ENCODE assay signal across 2 cellular contexts in the genomic region with DNA sequence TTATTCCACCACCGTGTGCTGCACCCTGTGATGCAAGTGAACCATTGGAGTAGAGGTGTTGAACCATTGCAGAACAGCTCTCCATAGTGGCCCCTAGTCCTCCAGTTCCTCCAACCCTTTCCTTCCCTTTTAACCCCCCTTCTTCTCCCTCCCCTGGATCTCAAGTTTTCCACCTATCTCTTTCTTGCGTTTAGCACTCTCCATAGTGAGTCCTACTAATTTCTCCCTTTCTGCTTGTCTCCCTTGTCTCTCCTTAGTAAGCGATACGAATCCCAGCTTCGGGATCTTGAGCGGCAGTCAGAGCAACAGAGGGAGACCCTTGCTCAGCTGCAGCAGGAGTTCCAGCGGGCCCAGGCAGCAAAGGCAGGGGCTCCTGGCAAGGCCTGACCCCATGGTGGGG.
TF ChIP-seq lines count a peak whose summit lies in the region.

No MANE protein-coding gene starts in this region.

TF ChIP-seq in SK-N-SH, 30 proteins besides CTCF, POLR2A, EP300 and RAD21 (continued from another document):
- TF ChIP-seq, protein P1, sequence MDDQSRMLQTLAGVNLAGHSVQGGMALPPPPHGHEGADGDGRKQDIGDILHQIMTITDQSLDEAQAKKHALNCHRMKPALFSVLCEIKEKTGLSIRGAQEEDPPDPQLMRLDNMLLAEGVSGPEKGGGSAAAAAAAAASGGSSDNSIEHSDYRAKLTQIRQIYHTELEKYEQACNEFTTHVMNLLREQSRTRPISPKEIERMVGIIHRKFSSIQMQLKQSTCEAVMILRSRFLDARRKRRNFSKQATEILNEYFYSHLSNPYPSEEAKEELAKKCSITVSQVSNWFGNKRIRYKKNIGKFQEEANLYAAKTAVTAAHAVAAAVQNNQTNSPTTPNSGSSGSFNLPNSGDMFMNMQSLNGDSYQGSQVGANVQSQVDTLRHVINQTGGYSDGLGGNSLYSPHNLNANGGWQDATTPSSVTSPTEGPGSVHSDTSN (IDR thresholded peaks at IDR 0.05): no peak
- TF ChIP-seq EZH2phosphoT487 (IDR thresholded peaks at IDR 0.05; ENCODE audit: borderline replicate concordance, low read depth): no peak
- TF ChIP-seq TCF12 (IDR thresholded peaks at IDR 0.05): no peak
- no peak for TF ChIP-seq GABPA (IDR thresholded peaks at IDR 0.05; ENCODE audit: low read depth)
- TF ChIP-seq ELF1 (IDR thresholded peaks at IDR 0.05): no peak
- TF ChIP-seq JUND (IDR thresholded peaks at IDR 0.05): no peak
- TF ChIP-seq TAF1 (IDR thresholded peaks at IDR 0.05; ENCODE audit: borderline replicate concordance, low read depth, low read length): no peak

TF ChIP-seq in SK-N-SH treated with all-trans-retinoic acid at 6 μM for 48 hours, 23 proteins besides CTCF, POLR2A, EP300 and RAD21 (continued from another document):
- TF ChIP-seq, protein P2, sequence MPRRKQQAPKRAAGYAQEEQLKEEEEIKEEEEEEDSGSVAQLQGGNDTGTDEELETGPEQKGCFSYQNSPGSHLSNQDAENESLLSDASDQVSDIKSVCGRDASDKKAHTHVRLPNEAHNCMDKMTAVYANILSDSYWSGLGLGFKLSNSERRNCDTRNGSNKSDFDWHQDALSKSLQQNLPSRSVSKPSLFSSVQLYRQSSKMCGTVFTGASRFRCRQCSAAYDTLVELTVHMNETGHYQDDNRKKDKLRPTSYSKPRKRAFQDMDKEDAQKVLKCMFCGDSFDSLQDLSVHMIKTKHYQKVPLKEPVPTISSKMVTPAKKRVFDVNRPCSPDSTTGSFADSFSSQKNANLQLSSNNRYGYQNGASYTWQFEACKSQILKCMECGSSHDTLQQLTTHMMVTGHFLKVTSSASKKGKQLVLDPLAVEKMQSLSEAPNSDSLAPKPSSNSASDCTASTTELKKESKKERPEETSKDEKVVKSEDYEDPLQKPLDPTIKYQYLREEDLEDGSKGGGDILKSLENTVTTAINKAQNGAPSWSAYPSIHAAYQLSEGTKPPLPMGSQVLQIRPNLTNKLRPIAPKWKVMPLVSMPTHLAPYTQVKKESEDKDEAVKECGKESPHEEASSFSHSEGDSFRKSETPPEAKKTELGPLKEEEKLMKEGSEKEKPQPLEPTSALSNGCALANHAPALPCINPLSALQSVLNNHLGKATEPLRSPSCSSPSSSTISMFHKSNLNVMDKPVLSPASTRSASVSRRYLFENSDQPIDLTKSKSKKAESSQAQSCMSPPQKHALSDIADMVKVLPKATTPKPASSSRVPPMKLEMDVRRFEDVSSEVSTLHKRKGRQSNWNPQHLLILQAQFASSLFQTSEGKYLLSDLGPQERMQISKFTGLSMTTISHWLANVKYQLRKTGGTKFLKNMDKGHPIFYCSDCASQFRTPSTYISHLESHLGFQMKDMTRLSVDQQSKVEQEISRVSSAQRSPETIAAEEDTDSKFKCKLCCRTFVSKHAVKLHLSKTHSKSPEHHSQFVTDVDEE (CRISPR knock-in tag; IDR thresholded peaks at IDR 0.05): no peak
- TF ChIP-seq SNAI2 (CRISPR knock-in tag; IDR thresholded peaks at IDR 0.05) (no peak), ISL1 (CRISPR knock-in tag; IDR thresholded peaks at IDR 0.05) (no peak), OSR1 (CRISPR knock-in tag; IDR thresholded peaks at IDR 0.05) (no peak), ZFP3 (CRISPR knock-in tag; IDR thresholded peaks at IDR 0.05) (no peak)
